In genomic region chr6:108874470-108875160, GRCh38 we compare ENCODE assay signal across 1 cellular context.
TF ChIP-seq lines count a peak whose summit lies in the region.

No MANE protein-coding gene starts in this region.

TF ChIP-seq in GM23338, 12 proteins besides CTCF, POLR2A, EP300 and RAD21 (continued from another document):
- no peak for TF ChIP-seq ZNF462 (CRISPR knock-in tag; IDR thresholded peaks at IDR 0.05)
- no peak for TF ChIP-seq NANOG (IDR thresholded peaks at IDR 0.05; ENCODE audit: borderline replicate concordance)
- no peak for TF ChIP-seq POLR2AphosphoS5 (IDR thresholded peaks at IDR 0.05; ENCODE audit: low read depth)
- TF ChIP-seq CREB1 (CRISPR knock-in tag; IDR thresholded peaks at IDR 0.05; ENCODE audit: low read depth): no peak
TF ChIP-seq in GM23338: peak in this region for 0.
